Comparison of ENCODE assay signal across 8 cellular contexts in genomic region chr7:151017953-151018420, GRCh38. TPM values are rescaled to one million over a fixed set of nuclear protein-coding genes. Genes with fewer than 3 reads are reported as not detected.
A peak's percentile ranks its signal among the peaks of the same experiment; 100 is the strongest.
DNase-seq lines count a peak whose midpoint lies in the region; ATAC-seq and TF ChIP-seq lines count a peak whose summit lies in the region.

No MANE protein-coding gene starts in this region.

- H3K9ac ChIP-seq in trophoblast cell (ENCODE audit: low read length) = no peak overlapping the region

- H3K9me3 ChIP-seq in trophoblast cell (ENCODE audit: insufficient read depth, low read depth, low read length) (peaks cover 4% of the 10 kb centered on the region), upper lobe of left lung (no peaks in the 10 kb centered on the region)

- H3K27me3 ChIP-seq in trophoblast cell (ENCODE audit: insufficient read depth, low read length) (peaks cover 15% of the 10 kb centered on the region), upper lobe of left lung (peaks cover 0 to 34% (median 14%) of the 10 kb centered on the region in 4 donors)

- H3K4me1 Mint-ChIP-seq in glutamatergic neuron (ENCODE audit: low read depth, unreplicated experiment) = peaks cover 32% of the 10 kb centered on the region

- no CpG with 5 or more reads among the region's 34 CpGs for whole genome bisulfite sequencing in trophoblast cell (ENCODE audit: extremely low coverage, insufficient coverage, insufficient read length)
- 5 to 8% methylated on average over 23 to 24 of the region's 34 CpGs for WGBS in upper lobe of left lung, 2 donors

- H3K18ac ChIP-seq in trophoblast cell (ENCODE audit: low read length) = no peak overlapping the region

- H3K14ac ChIP-seq in trophoblast cell (ENCODE audit: low read length) = no peak overlapping the region

- no peak for TF ChIP-seq EP300 in upper lobe of left lung (IDR thresholded peaks at IDR 0.05)

- H3K79me1 ChIP-seq in trophoblast cell (ENCODE audit: low read length) = peaks cover 7% of the 10 kb centered on the region

- peak overlapping the region; percentile 21 for H2BK120ac ChIP-seq in trophoblast cell (ENCODE audit: insufficient read depth, low read length, poor library complexity)

- no peak overlapping the region for H2AFZ ChIP-seq in trophoblast cell (ENCODE audit: insufficient read depth, low read length, poor library complexity)

- no peak overlapping the region for H3K4me3 ChIP-seq in trophoblast cell (ENCODE audit: low read depth, low read length)
- H3K4me3 ChIP-seq in upper lobe of left lung = peak overlapping the region in 3 of 4 donors; percentile 18 to 35 (median 35)

- H4K91ac ChIP-seq in trophoblast cell (ENCODE audit: low read depth, low read length) = no peak overlapping the region

- DNase-seq in NCI-H345 (lab: John Stamatoyannopoulos, UW) (peak; percentile 49), NCI-H345 treated with DMSO at 0.1 percent for 48 hours (lab: John Stamatoyannopoulos, UW; ENCODE audit: unreplicated experiment) (no peak), RWPE1 (ENCODE audit: low spot score) (peak; percentile 41), activated gamma-delta T cell treated with Interleukin-2 at 50 U/mL for 16 hours (peak; percentile 81), glutamatergic neuron (peak; percentile 94), trophoblast cell (peak; percentile 23 to 56), upper lobe of left lung (peak; percentile 57 to 96)

- H4K8ac ChIP-seq in trophoblast cell (ENCODE audit: low read depth, low read length) = peak overlapping the region; percentile 38

- no peaks in the 10 kb centered on the region for H3K79me2 ChIP-seq in trophoblast cell (ENCODE audit: control insufficient read depth, insufficient read depth, low read length, poor library complexity)

- H3K36me3 Mint-ChIP-seq in glutamatergic neuron (ENCODE audit: unreplicated experiment) = no peaks in the 10 kb centered on the region

- H3K36me3 ChIP-seq in trophoblast cell (ENCODE audit: control insufficient read depth in 1 of 2, insufficient read depth in 2 of 2, low read length in 2 of 2) (no peaks in the 10 kb centered on the region), upper lobe of left lung (peaks cover 0 to 5% (median 0%) of the 10 kb centered on the region in 4 donors)

- no peak overlapping the region for H2BK5ac ChIP-seq in trophoblast cell (ENCODE audit: low read depth, low read length, poor library complexity)

- no peak overlapping the region for H4K12ac ChIP-seq in trophoblast cell (ENCODE audit: low read depth, low read length)

- H3K27ac Mint-ChIP-seq in glutamatergic neuron (ENCODE audit: unreplicated experiment) = peak overlapping the region; percentile 80

- TF ChIP-seq CTCF in RWPE1 (conservative IDR thresholded peaks at IDR 0.05; ENCODE audit: low read depth) = peak; percentile 99
- peak; percentile 90 for TF ChIP-seq CTCF in glutamatergic neuron (IDR thresholded peaks at IDR 0.05; ENCODE audit: partially characterized antibody, unreplicated experiment)
- TF ChIP-seq CTCF in upper lobe of left lung (IDR thresholded peaks at IDR 0.05) = peak; percentile 87 to 94 (median 90)

- H3K4me1 ChIP-seq in trophoblast cell (ENCODE audit: control insufficient read depth in 1 of 2, insufficient read depth in 2 of 2, low read length in 2 of 2) (peaks cover 27 to 34% of the 10 kb centered on the region in 2 experiments), upper lobe of left lung (peaks cover 23 to 34% (median 31%) of the 10 kb centered on the region in 4 donors)

- H3K27ac ChIP-seq in RWPE1 (no peak overlapping the region), trophoblast cell (ENCODE audit: low read depth, low read length) (no peak overlapping the region), upper lobe of left lung (no peak overlapping the region)

- CTCF ChIA-PET in RWPE1 (lab: Yijun Ruan, JAX) = interaction anchor here (0.5 to 1.4 kb wide), 13 partner anchors 8 to 1179 kb away, joined by 3 to 6 read pairs (median 3); no protein-coding TSS in a partner anchor

- H3K9me3 Mint-ChIP-seq in glutamatergic neuron (ENCODE audit: unreplicated experiment) = peaks cover 28% of the 10 kb centered on the region

- ATAC-seq in HG03196 (IDR thresholded peaks at IDR 0.05; ENCODE audit: unreplicated experiment) = peak; percentile 56
- ATAC-seq in upper lobe of left lung (ENCODE audit: low FRiP score in 2 of 2) = peak; percentile 68 to 79

- peak overlapping the region; percentile 17 for H2BK12ac ChIP-seq in trophoblast cell (ENCODE audit: low read length)

- H2AK5ac ChIP-seq in trophoblast cell (ENCODE audit: low read length) = no peak overlapping the region

- no peak for TF ChIP-seq POLR2A in upper lobe of left lung (IDR thresholded peaks at IDR 0.05)

- peak overlapping the region; percentile 86 for H3K4me3 Mint-ChIP-seq in glutamatergic neuron (ENCODE audit: unreplicated experiment)

- H3K4ac ChIP-seq in trophoblast cell (ENCODE audit: low read depth, low read length) = no peak overlapping the region

- peak overlapping the region; percentile 59 for H3K4me2 ChIP-seq in trophoblast cell (ENCODE audit: low read length)

- POLR2A ChIA-PET in RWPE1 (lab: Yijun Ruan, JAX; ENCODE audit: low non-redundant PET) = no interaction called here

- H3K27me3 Mint-ChIP-seq in glutamatergic neuron (ENCODE audit: unreplicated experiment) = peaks cover 25% of the 10 kb centered on the region

- H3K23ac ChIP-seq in trophoblast cell (ENCODE audit: low read length) = no peak overlapping the region

RNA-seq across cellular contexts. Expression of gene ATG9B, which starts 6.3 kb away (rescaled TPM):
- 9.4 TPM for total RNA-seq in glutamatergic neuron (ENCODE audit: unreplicated experiment)
- 27.9 and 32.3 TPM in 2 replicates for polyA plus RNA-seq in trophoblast cell (2013)
- 1 to 10 TPM in 3 of 6 donors, under 1 TPM in 3; 0.46 to 5.2 (median 1.0) TPM for total RNA-seq in upper lobe of left lung

RNA-seq across cellular contexts. Expression of gene ABCB8, which starts 10.3 kb away (rescaled TPM):
- total RNA-seq in glutamatergic neuron (ENCODE audit: unreplicated experiment) = 57.1 TPM
- polyA plus RNA-seq in trophoblast cell (2013) = 21.2 and 23.5 TPM in 2 replicates
- 10 to 100 TPM; 38.3 to 58.7 (median 42.5) TPM for total RNA-seq in upper lobe of left lung

RNA-seq across cellular contexts. Expression of gene NOS3, which starts 27.2 kb away (rescaled TPM):
- total RNA-seq in glutamatergic neuron (ENCODE audit: unreplicated experiment) = 0.86 TPM
- polyA plus RNA-seq in trophoblast cell (2013) = 3.1 and 3.4 TPM in 2 replicates
- total RNA-seq in upper lobe of left lung = 10 to 100 TPM in 4 of 6 donors, 1 to 10 TPM in 2; 3.1 to 95.3 (median 16.2) TPM

RNA-seq across cellular contexts. Expression of gene ASIC3, which starts 30.3 kb away (rescaled TPM):
- total RNA-seq in glutamatergic neuron (ENCODE audit: unreplicated experiment) (10.8 TPM), upper lobe of left lung (10 to 100 TPM in 2 of 6 donors, 1 to 10 TPM in 4; 2.1 to 37.7 (median 4.0) TPM)
- polyA plus RNA-seq in trophoblast cell (2013) = 7.7 and 7.9 TPM in 2 replicates

RNA-seq across cellular contexts. Expression of gene CDK5, which starts 39.7 kb away (rescaled TPM):
- total RNA-seq in glutamatergic neuron (ENCODE audit: unreplicated experiment) (52.9 TPM), upper lobe of left lung (10 to 100 TPM in 3 of 6 donors, 1 to 10 TPM in 3; 2.1 to 14.4 (median 10.1) TPM)
- polyA plus RNA-seq in trophoblast cell (2013) = 22.3 and 22.9 TPM in 2 replicates
